1 cellular context compared by ENCODE assay signal in the genomic region with DNA sequence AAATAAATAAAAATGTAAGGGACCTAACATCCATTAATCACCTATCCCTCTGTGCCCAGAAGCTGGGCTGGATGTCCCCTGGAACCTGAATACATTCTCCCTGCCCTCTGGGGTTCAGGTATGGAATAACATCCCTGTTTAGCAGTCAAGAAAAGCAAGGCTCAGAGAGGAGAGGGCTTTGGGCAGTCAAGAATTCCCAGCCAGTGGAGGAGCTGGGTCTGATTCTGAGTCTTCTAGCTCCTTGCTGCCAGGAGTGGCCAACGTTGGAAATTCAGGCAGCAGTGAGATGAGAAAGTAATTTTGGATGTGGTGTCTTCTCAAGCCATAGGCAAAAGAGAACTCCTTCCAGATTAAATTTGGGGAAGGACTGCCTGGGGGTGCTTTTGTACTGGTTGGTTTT.
TF ChIP-seq lines count a peak whose summit lies in the region.

No MANE protein-coding gene starts in this region.

TF ChIP-seq in K562, 482 proteins besides CTCF, POLR2A, EP300 and RAD21 (continued from another document):
- no peak for TF ChIP-seq RFX5 (IDR thresholded peaks at IDR 0.05; ENCODE audit: low read depth, low read length)
- TF ChIP-seq HMG20B (CRISPR knock-in tag; IDR thresholded peaks at IDR 0.05) = no peak
- TF ChIP-seq SRSF3 (IDR thresholded peaks at IDR 0.05; ENCODE audit: insufficient read depth, low read length) = no peak
- TF ChIP-seq CSDE1 (IDR thresholded peaks at IDR 0.05) = no peak
- no peak for TF ChIP-seq NR4A1 (CRISPR knock-in tag; IDR thresholded peaks at IDR 0.05)
- TF ChIP-seq NR4A1 (tag; IDR thresholded peaks at IDR 0.05) = no peak
- no peak for TF ChIP-seq ZNF274 (IDR thresholded peaks at IDR 0.05; ENCODE audit: borderline replicate concordance, low read depth, low read length)
- no peak for TF ChIP-seq ZNF507 (tag; conservative IDR thresholded peaks at IDR 0.05)
